28 cellular contexts compared by ENCODE assay signal in genomic region chr2:207181526-207182274, GRCh38.
"Had no signal": no experiment of that assay in that cellular context is flagged by ENCODE, and none has a peak within 500 bp of the region (broad histone marks: within the 10 kb centered on the region; RNA-seq: fewer than 3 reads in every experiment).

No MANE protein-coding gene starts in this region.

- H3K27ac ChIP-seq: adrenal gland, body of pancreas, coronary artery, esophagus squamous epithelium, heart right ventricle, left ventricle myocardium inferior, neural progenitor cell, spleen, tibial nerve, VCaP had no signal

- H3K4me1 ChIP-seq: adrenal gland, body of pancreas, esophagus squamous epithelium, heart right ventricle, left ventricle myocardium inferior, neural progenitor cell, spleen, tibial nerve had no signal

- H3K27me3 ChIP-seq: adrenal gland, body of pancreas, esophagus squamous epithelium, heart right ventricle, neural progenitor cell, spleen, tibial nerve had no signal

- DNase-seq: activated CD4-positive, alpha-beta T cell treated with anti-CD3 and anti-CD28 coated beads for 48 hours; activated CD4-positive, alpha-beta T cell treated with anti-CD3 and anti-CD28 coated beads, Interleukin-2, amount 50 U/mL, for 48 hours; activated CD8-positive, alpha-beta memory T cell treated with anti-CD3 and anti-CD28 coated beads for 24 hours; activated effector memory CD4-positive, alpha-beta T cell treated with Interleukin-2 at 50 U/mL for 16 hours; activated naive CD4-positive, alpha-beta T cell treated with Interleukin-2 at 50 U/mL for 16 hours; adrenal gland; aorta; body of pancreas; esophagus squamous epithelium; foreskin melanocyte; heart right ventricle; left ventricle myocardium inferior; mesendoderm; natural killer cell; occipital lobe; posterior cingulate gyrus; right cardiac atrium; spleen; stimulated activated CD4-positive, alpha-beta T cell treated with anti-CD3 and anti-CD28 coated beads, Interleukin-2, amount 100 ng/mL, for 48 hours; stimulated activated naive CD4-positive, alpha-beta T cell treated with Interleukin-2 at 50 U/mL for 16 hours had no signal

- H3K4me2 ChIP-seq: neural progenitor cell had no signal

- H3K36me3 ChIP-seq: adrenal gland, esophagus squamous epithelium, heart right ventricle, left ventricle myocardium inferior, neural progenitor cell, spleen, tibial nerve had no signal

- H3K9me3 ChIP-seq: adrenal gland, body of pancreas had no signal

- H2AFZ ChIP-seq: neural progenitor cell had no signal

- H3K4me3 ChIP-seq: adrenal gland, body of pancreas, coronary artery, esophagus squamous epithelium, heart right ventricle, left ventricle myocardium inferior, lung, neural progenitor cell, spleen, tibial nerve had no signal

- H3K9ac ChIP-seq: neural progenitor cell had no signal

- FAIRE-seq: endothelial cell of umbilical vein, islet of Langerhans had no signal

- ATAC-seq: activated CD4-positive, CD25-positive, alpha-beta regulatory T cell treated with anti-CD3 and anti-CD28 coated beads, Interleukin-2, amount 50 U/mL, for 24 hours; body of pancreas; heart right ventricle; natural killer cell; right cardiac atrium had no signal
